Comparison of ENCODE assay signal across 8 cellular contexts in the genomic region with DNA sequence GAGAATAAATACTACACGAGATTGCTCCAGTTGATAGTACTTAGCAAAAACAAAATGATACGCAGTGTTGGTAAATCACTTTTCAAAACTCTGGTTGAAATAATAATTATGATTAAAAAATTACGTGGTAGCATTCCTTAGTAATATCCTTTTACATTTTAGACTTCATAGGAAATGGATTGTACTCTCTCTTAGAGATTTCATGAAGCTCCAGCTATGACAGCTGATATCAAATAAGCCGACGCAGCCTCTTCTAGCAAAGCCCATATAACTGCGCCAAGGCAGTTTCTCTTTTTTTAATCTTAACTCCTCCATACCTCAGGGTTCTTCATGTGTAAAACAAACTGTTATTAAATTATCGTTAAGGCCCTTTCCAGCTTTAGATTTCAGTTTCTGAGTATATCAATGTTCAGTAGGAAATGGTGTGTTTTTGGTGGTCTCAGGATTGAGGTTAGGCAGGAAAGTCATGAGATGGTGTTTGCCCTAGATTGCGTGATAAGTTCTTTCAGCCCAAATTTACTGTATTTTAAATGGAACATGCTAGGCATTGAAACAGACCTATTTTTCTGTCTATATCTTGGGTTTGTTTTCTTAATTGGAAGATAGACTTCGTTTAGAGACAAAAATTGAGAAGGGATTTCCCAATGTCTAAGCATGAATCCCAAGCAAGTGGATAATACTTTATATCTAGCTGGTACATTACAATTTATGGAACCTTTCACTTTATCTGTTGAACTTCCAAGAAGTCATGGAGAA. TPM values are rescaled to one million over a fixed set of nuclear protein-coding genes. Genes with fewer than 3 reads are reported as not detected.
A peak's percentile ranks its signal among the peaks of the same experiment; 100 is the strongest.
DNase-seq lines count a peak whose midpoint lies in the region; ATAC-seq and TF ChIP-seq lines count a peak whose summit lies in the region.

No MANE protein-coding gene starts in this region.

- no peak for TF ChIP-seq RAD21 in neural cell (conservative IDR thresholded peaks at IDR 0.05)

- no peaks in the 10 kb centered on the region for H3F3A ChIP-seq in neural cell (ENCODE audit: insufficient read depth, low read length, poor library complexity, severe bottlenecking)

- H4K20me1 ChIP-seq in neural cell (ENCODE audit: insufficient read depth), result no peaks in the 10 kb centered on the region

- H3K36me3 ChIP-seq in MG63 (peaks cover 4% of the 10 kb centered on the region; the same call in 1 of the 2 replicates), duodenal mucosa (ENCODE audit: control insufficient read depth in 1 of 2, insufficient read depth in 2 of 2, low read length in 2 of 2) (no peaks in the 10 kb centered on the region), neural cell (ENCODE audit: insufficient read depth, low read length) (peaks cover 6% of the 10 kb centered on the region)

- peaks cover 0 to 11% of the 10 kb centered on the region in 2 donors for H3K4me1 ChIP-seq in duodenal mucosa (ENCODE audit: control insufficient read depth in 1 of 2, insufficient read depth in 2 of 2, low read length in 2 of 2)

- H2AFZ ChIP-seq in neural cell (ENCODE audit: low read depth, low read length), result peak overlapping the region; percentile 28

- H3K9me3 ChIP-seq in MG63, result no peaks in the 10 kb centered on the region
- H3K9me3 ChIP-seq in duodenal mucosa (ENCODE audit: control insufficient read depth in 1 of 2, low read length in 2 of 2), result no peaks in the 10 kb centered on the region
- no peaks in the 10 kb centered on the region for H3K9me3 ChIP-seq in neural cell (ENCODE audit: low read length)

- no peak for DNase-seq in MG63
- DNase-seq in COR-L47 (lab: John Stamatoyannopoulos, UW), result no peak
- DNase-seq in stimulated activated CD4-positive, alpha-beta T cell treated with anti-CD3 and anti-CD28 coated beads, Interleukin-2, amount 100 ng/mL, for 24 hours, result no peak
- no peak for DNase-seq in stimulated activated CD4-positive, alpha-beta T cell treated with anti-CD3 and anti-CD28 coated beads, Interleukin-1b, Interleukin-23, amount 100 ng/mL, for 48 hours

- H3K4me3 ChIP-seq in MG63, result peak overlapping the region; percentile 74
- H3K4me3 ChIP-seq in duodenal mucosa (ENCODE audit: low read depth in 1 of 2, low read length in 2 of 2), result peak overlapping the region; percentile 71 to 73
- peak overlapping the region; percentile 83 for H3K4me3 ChIP-seq in neural cell (ENCODE audit: low read length)

- TF ChIP-seq CTCF in C4-2B (conservative IDR thresholded peaks at IDR 0.05) (no peak), neural cell (IDR thresholded peaks at IDR 0.05; ENCODE audit: poor library complexity, severe bottlenecking) (no peak)

- TF ChIP-seq EP300 in neural cell (conservative IDR thresholded peaks at IDR 0.05; ENCODE audit: poor library complexity, severe bottlenecking), result no peak

- no peaks in the 10 kb centered on the region for H3K9me2 ChIP-seq in neural cell (ENCODE audit: insufficient read depth, low read length)

- H3K79me2 ChIP-seq in neural cell (replicated peaks; ENCODE audit: insufficient read depth, low read length), result peaks cover 11% of the 10 kb centered on the region

- H3K27ac ChIP-seq in C4-2B (peak overlapping the region; percentile 78), duodenal mucosa (ENCODE audit: low read depth, low read length) (no peak overlapping the region), neural cell (ENCODE audit: low read length) (peak overlapping the region; percentile 5)

- no peak for ATAC-seq in GM21381 (IDR thresholded peaks at IDR 0.05; ENCODE audit: unreplicated experiment)

- no peaks in the 10 kb centered on the region for H3K27me3 ChIP-seq in MG63
- H3K27me3 ChIP-seq in duodenal mucosa (ENCODE audit: control insufficient read depth in 1 of 2, insufficient read depth in 2 of 2, low read length in 2 of 2), result peaks cover 0 to 2% of the 10 kb centered on the region in 2 donors
- H3K27me3 ChIP-seq in neural cell (ENCODE audit: insufficient read depth, low read depth, low read length), result no peaks in the 10 kb centered on the region

- H3K4me2 ChIP-seq in neural cell (ENCODE audit: low read length), result peak overlapping the region; percentile 74

- peak overlapping the region; percentile 65 to 77 for H3K9ac ChIP-seq in duodenal mucosa (ENCODE audit: low read depth in 1 of 2, low read length in 2 of 2)
- H3K9ac ChIP-seq in neural cell (ENCODE audit: low read length), result peak overlapping the region; percentile 84

TF ChIP-seq in neural cell, 6 proteins besides CTCF, POLR2A, EP300 and RAD21:
- no peak for TF ChIP-seq REST (IDR thresholded peaks at IDR 0.05; ENCODE audit: borderline replicate concordance)
- TF ChIP-seq SMC3 (conservative IDR thresholded peaks at IDR 0.05; ENCODE audit: poor library complexity), result no peak
- no peak for TF ChIP-seq EZH2 (IDR thresholded peaks at IDR 0.05; ENCODE audit: borderline replicate concordance, insufficient read depth, low read length, poor library complexity, severe bottlenecking)

RNA-seq across cellular contexts. Expression of gene CFL2, which starts 0.9 kb away (rescaled TPM):
- total RNA-seq in MG63 (2014; rRNA removed; shearing (Covaris generic); ENCODE audit: low replicate concordance), result 25.8 and 37.6 TPM in 2 replicates
- 37.8 and 52.3 TPM in 2 replicates for polyA plus RNA-seq in neural cell
- polyA minus RNA-seq in neural cell, result 30.2 and 38.9 TPM in 2 replicates
